Comparison of ENCODE assay signal across 21 cellular contexts in genomic region chr7:21587139-21587773, GRCh38.
"Had no signal": no experiment of that assay in that cellular context is flagged by ENCODE, and none has a peak within 500 bp of the region (broad histone marks: within the 10 kb centered on the region; RNA-seq: fewer than 3 reads in every experiment).

No MANE protein-coding gene starts in this region.

- H3K27ac Mint-ChIP-seq: activated CD8-positive, alpha-beta T cell treated with anti-CD3 and anti-CD28 coated beads, Interleukin-2, amount 10 ng/mL, durations not matched to agents 7 days and 5 days; activated naive CD8-positive, alpha-beta T cell treated with anti-CD3 and anti-CD28 coated beads for 36 hours; activated T-cell treated with anti-CD3 and anti-CD28 coated beads, Interleukin-2, amount 50 U/mL, for 72 hours; dendritic cell treated with granulocyte-macrophage colony-stimulating factor and Interleukin-4, amounts not matched to agents 40 ng/mL and 50 ng/mL, for 4 days had no signal

- H3K4me3 Mint-ChIP-seq: activated CD8-positive, alpha-beta T cell treated with anti-CD3 and anti-CD28 coated beads, Interleukin-2, amount 10 ng/mL, durations not matched to agents 7 days and 5 days; activated naive CD8-positive, alpha-beta T cell treated with anti-CD3 and anti-CD28 coated beads for 36 hours; activated T-cell treated with anti-CD3 and anti-CD28 coated beads, Interleukin-2, amount 50 U/mL, for 72 hours; brain; dendritic cell treated with granulocyte-macrophage colony-stimulating factor and Interleukin-4, amounts not matched to agents 40 ng/mL and 50 ng/mL, for 4 days had no signal

- ATAC-seq: activated CD8-positive, alpha-beta T cell treated with anti-CD3 and anti-CD28 coated beads, Interleukin-2, amount 10 ng/mL, durations not matched to agents 7 days and 5 days; activated T-cell treated with anti-CD3 and anti-CD28 coated beads, Interleukin-2, amount 50 U/mL, for 72 hours; gastroesophageal sphincter; left lung had no signal

- DNase-seq: activated CD4-positive, alpha-beta T cell treated with anti-CD3 and anti-CD28 coated beads for 48 hours; activated CD8-positive, alpha-beta memory T cell treated with anti-CD3 and anti-CD28 coated beads, Interleukin-2, amount 50 U/mL, for 4 hours; activated CD8-positive, alpha-beta T cell treated with anti-CD3 and anti-CD28 coated beads, Interleukin-2, amount 10 ng/mL, durations not matched to agents 7 days and 5 days; activated gamma-delta T cell; activated naive CD8-positive, alpha-beta T cell treated with anti-CD3 and anti-CD28 coated beads for 36 hours; activated T-cell treated with anti-CD3 and anti-CD28 coated beads, Interleukin-2, amount 50 U/mL, for 72 hours; amygdala; effector memory CD4-positive, alpha-beta T cell; left lung; mammary epithelial cell; naive B cell; posterior cingulate gyrus; retina; stimulated activated CD4-positive, alpha-beta T cell treated with anti-CD3 and anti-CD28 coated beads, Interleukin-2, amount 100 ng/mL, for 48 hours; stimulated activated naive CD4-positive, alpha-beta T cell; tibial artery had no signal

- H3K27ac ChIP-seq: epithelial cell of prostate, gastroesophageal sphincter, left lung, tibial artery, vagina had no signal

- H3K27me3 Mint-ChIP-seq: activated naive CD8-positive, alpha-beta T cell treated with anti-CD3 and anti-CD28 coated beads for 36 hours had no signal

- H3K36me3 Mint-ChIP-seq: naive B cell had no signal

- H3K36me3 ChIP-seq: left lung, tibial artery, vagina had no signal

- H3K4me1 Mint-ChIP-seq: brain had no signal

- H3K4me3 ChIP-seq: gastroesophageal sphincter, left lung, tibial artery, vagina had no signal

- H3K4me1 ChIP-seq: left lung, tibial artery, vagina had no signal

- H3K27me3 ChIP-seq: gastroesophageal sphincter, left lung, tibial artery, vagina had no signal

- H3K9me3 ChIP-seq: tibial artery, vagina had no signal
